In the genomic region with DNA sequence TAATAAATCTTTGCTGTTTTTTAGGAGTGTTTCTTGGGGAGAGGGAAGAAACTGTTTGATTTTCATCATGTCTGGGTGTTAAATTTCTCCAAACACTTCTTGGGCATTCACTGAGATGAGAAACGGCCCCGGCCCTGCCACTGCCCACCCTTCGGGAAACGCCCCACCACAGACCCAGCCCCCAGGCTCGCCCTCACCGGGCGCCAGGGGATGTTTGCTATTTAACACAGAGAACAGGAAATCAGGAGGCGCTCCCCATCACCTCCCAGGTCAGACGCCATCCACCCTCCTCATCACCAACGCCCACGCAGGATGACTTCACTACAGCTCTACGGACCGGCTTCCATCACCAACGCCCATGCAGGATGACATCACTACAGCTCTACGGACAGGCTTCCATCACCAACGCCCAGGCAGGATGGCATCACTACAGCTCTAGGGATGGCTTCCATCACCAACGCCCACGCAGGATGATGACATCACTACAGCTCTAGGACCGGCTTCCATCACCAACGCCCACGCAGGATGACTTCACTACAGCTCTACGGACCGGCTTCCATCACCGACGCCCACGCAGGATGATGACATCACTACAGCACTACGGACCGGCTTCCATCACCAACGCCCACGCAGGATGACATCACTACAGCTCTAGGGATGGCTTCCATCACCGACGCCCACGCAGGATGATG, we compare ENCODE assay signal across 3 cellular contexts. TPM values are rescaled to one million over a fixed set of nuclear protein-coding genes. Genes with fewer than 3 reads are reported as not detected.
"Had no signal": no experiment of that assay in that cellular context is flagged by ENCODE, and none has a peak within 500 bp of the region (broad histone marks: within the 10 kb centered on the region; RNA-seq: fewer than 3 reads in every experiment).

No MANE protein-coding gene starts in this region.

RNA-seq across cellular contexts. Expression of gene GPER1, which starts 27.4 kb away (rescaled TPM):
- total RNA-seq: activated naive CD4-positive, alpha-beta T cell treated with anti-CD3 and anti-CD28 coated beads, Interleukin-2, amount 50 U/mL, for 72 hours; SJSA1 had no signal
- polyA plus RNA-seq: neural cell had no signal
